Comparison of ENCODE assay signal across 19 cellular contexts in the genomic region with DNA sequence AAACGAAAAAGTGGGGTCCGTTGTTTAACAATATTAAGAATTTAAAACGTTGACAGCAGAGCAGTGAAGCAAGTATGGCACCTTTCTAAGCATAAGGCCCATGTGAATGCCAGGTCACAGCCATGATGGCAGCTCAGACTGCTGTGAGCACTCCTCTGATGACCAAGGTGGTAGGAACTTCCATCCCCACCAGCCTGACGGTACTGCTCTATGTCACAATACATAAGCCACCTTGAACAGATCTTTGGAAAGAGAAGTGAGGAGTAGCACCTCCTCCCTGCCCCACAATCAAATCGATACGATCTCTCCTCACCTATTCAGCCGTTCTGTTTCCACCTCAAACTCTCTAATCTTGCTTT.
DNase-seq lines count a peak whose midpoint lies in the region; ATAC-seq, FAIRE-seq and TF ChIP-seq lines count a peak whose summit lies in the region.
"Had no signal": no experiment of that assay in that cellular context is flagged by ENCODE, and none has a peak within 500 bp of the region (broad histone marks: within the 10 kb centered on the region; RNA-seq: fewer than 3 reads in every experiment).

No MANE protein-coding gene starts in this region.

- no peak overlapping the region for H3K4me2 ChIP-seq in GM23248 (ENCODE audit: unreplicated experiment)
- H3K4me2 ChIP-seq in astrocyte (ENCODE audit: low read length): peak overlapping the region; percentile 52
- no peak overlapping the region for H3K4me2 ChIP-seq in keratinocyte (ENCODE audit: control insufficient read depth, extremely low read depth, insufficient read depth, low read depth, low read length)
- peak overlapping the region; percentile 71 for H3K4me2 ChIP-seq in osteoblast (ENCODE audit: insufficient read depth, low read length)
- H3K4me2 ChIP-seq: BLaER1 treated with 17β-estradiol and CSF1 and Interleukin-3, amounts not matched to agents 10 nM and 100 nM; GM23338 had no signal

- no peaks in the 10 kb centered on the region for H3K9me2 ChIP-seq in GM23248 (ENCODE audit: insufficient read depth)

- H3K27ac Mint-ChIP-seq in astrocyte (ENCODE audit: unreplicated experiment): peak overlapping the region; percentile 81
- H3K27ac Mint-ChIP-seq in activated CD4-positive, alpha-beta T cell treated with anti-CD3 and anti-CD28 coated beads, Interleukin-2, amount 10 ng/mL, durations not matched to agents 24 days and 14 days: no peak overlapping the region
- H3K27ac Mint-ChIP-seq: GM23338 had no signal

- 86 to 87% methylated on average over 7 of the region's 7 CpGs for WGBS in GM23248 (ENCODE audit: low coverage in 1 of 2, low lambda C conversion rate in 2 of 2, missing lambda C conversion rate in 2 of 2), 2 experiments

- in situ Hi-C loops in GM23248 (cut with MboI): no loop called here

- H3K9ac ChIP-seq in GM23248 (no peak overlapping the region), astrocyte (ENCODE audit: low read length) (no peak overlapping the region), keratinocyte (ENCODE audit: control insufficient read depth, extremely low read depth, insufficient read depth, low read length) (no peak overlapping the region)
- H3K9ac ChIP-seq: BLaER1 treated with 17β-estradiol and CSF1 and Interleukin-3, amounts not matched to agents 10 nM and 100 nM had no signal

- no peaks in the 10 kb centered on the region for H3K9me1 ChIP-seq in keratinocyte (ENCODE audit: control insufficient read depth, extremely low read depth, insufficient read depth, low read length)

- no peak for ATAC-seq in GM19023 (IDR thresholded peaks at IDR 0.05; ENCODE audit: unreplicated experiment)
- ATAC-seq in GM21529 (IDR thresholded peaks at IDR 0.05; ENCODE audit: unreplicated experiment): no peak
- ATAC-seq: GM12878, GM23338, HCT116 had no signal

- peaks cover 24% of the 10 kb centered on the region for H3F3A ChIP-seq in GM23248 (ENCODE audit: insufficient read depth)

- no peaks in the 10 kb centered on the region for H3K9me3 ChIP-seq in GM23248 (ENCODE audit: low read depth)
- no peaks in the 10 kb centered on the region for H3K9me3 ChIP-seq in astrocyte (ENCODE audit: insufficient read depth, low read depth, low read length)
- H3K9me3 ChIP-seq in keratinocyte (ENCODE audit: control insufficient read depth, low read depth, low read length): no peaks in the 10 kb centered on the region
- H3K9me3 ChIP-seq in osteoblast (ENCODE audit: low read depth, low read length): no peaks in the 10 kb centered on the region

- H3K4me3 ChIP-seq in GM23248: no peak overlapping the region
- H3K4me3 ChIP-seq in astrocyte (ENCODE audit: insufficient read depth, low read depth, low read length): peak overlapping the region; percentile 14
- H3K4me3 ChIP-seq in keratinocyte (ENCODE audit: control insufficient read depth in 2 of 3, extremely low read depth in 1 of 3, insufficient read depth in 2 of 3, low read depth in 1 of 3, low read length in 3 of 3): no peak overlapping the region
- H3K4me3 ChIP-seq in osteoblast (ENCODE audit: insufficient read depth, low read length): no peak overlapping the region
- H3K4me3 ChIP-seq: BLaER1 treated with 17β-estradiol and CSF1 and Interleukin-3, amounts not matched to agents 10 nM and 100 nM; GM12878; GM23338; MG63 had no signal

- TF ChIP-seq CTCF in astrocyte (IDR thresholded peaks at IDR 0.05; ENCODE audit: insufficient read depth, low read depth, low read length): no peak
- TF ChIP-seq CTCF in keratinocyte (optimal IDR thresholded peaks at IDR 0.05 in 1 of 3, IDR thresholded peaks at IDR 0.05 in 1 of 3, conservative IDR thresholded peaks at IDR 0.05 in 1 of 3; ENCODE audit: extremely low read depth in 1 of 3, insufficient read depth in 2 of 3, low read length in 3 of 3): no peak
- no peak for TF ChIP-seq CTCF in osteoblast (IDR thresholded peaks at IDR 0.05; ENCODE audit: extremely low read depth, low read depth, low read length)

- no peaks in the 10 kb centered on the region for H3K36me3 ChIP-seq in GM23248 (ENCODE audit: low read depth)
- H3K36me3 ChIP-seq in astrocyte (ENCODE audit: insufficient read depth, low read length): no peaks in the 10 kb centered on the region
- H3K36me3 ChIP-seq in keratinocyte (ENCODE audit: control insufficient read depth in 2 of 2, extremely low read depth in 1 of 2, insufficient read depth in 2 of 2, low read length in 2 of 2): peaks cover 16 to 26% of the 10 kb centered on the region in 2 experiments
- H3K36me3 ChIP-seq in osteoblast (ENCODE audit: insufficient read depth, low read length): no peaks in the 10 kb centered on the region
- H3K36me3 ChIP-seq: BLaER1 treated with 17β-estradiol and CSF1 and Interleukin-3, amounts not matched to agents 10 nM and 100 nM; MG63 had no signal

- peaks cover 37% of the 10 kb centered on the region for H3K36me3 Mint-ChIP-seq in astrocyte (ENCODE audit: low read depth, unreplicated experiment)
- peaks cover under 1% of the 10 kb centered on the region for H3K36me3 Mint-ChIP-seq in activated CD4-positive, alpha-beta T cell treated with anti-CD3 and anti-CD28 coated beads, Interleukin-2, amount 10 ng/mL, durations not matched to agents 24 days and 14 days (ENCODE audit: low read depth)

- H4K20me1 ChIP-seq in GM23248 (ENCODE audit: insufficient read depth) (no peaks in the 10 kb centered on the region), astrocyte (ENCODE audit: insufficient read depth, low read length) (peaks cover 3% of the 10 kb centered on the region), keratinocyte (ENCODE audit: control insufficient read depth, extremely low read depth, insufficient read depth, low read length) (no peaks in the 10 kb centered on the region), osteoblast (ENCODE audit: insufficient read depth, low read length) (no peaks in the 10 kb centered on the region)
- H4K20me1 ChIP-seq: BLaER1 treated with 17β-estradiol and CSF1 and Interleukin-3, amounts not matched to agents 10 nM and 100 nM had no signal

- dilution Hi-C loops in keratinocyte (cut with MboI; ENCODE audit: extremely low pct_ligation_motif_present, low sequenced_read_pairs): no loop called here

- no peaks in the 10 kb centered on the region for H3K27me3 Mint-ChIP-seq in astrocyte (ENCODE audit: low read depth, unreplicated experiment)
- H3K27me3 Mint-ChIP-seq in activated CD4-positive, alpha-beta T cell treated with anti-CD3 and anti-CD28 coated beads, Interleukin-2, amount 10 ng/mL, durations not matched to agents 24 days and 14 days: peaks cover 1% of the 10 kb centered on the region

- DNase-seq in GM23248: no peak
- no peak for DNase-seq in astrocyte (ENCODE audit: low read depth)
- no peak for DNase-seq in keratinocyte (ENCODE audit: low read depth, low spot score)
- DNase-seq in osteoblast (ENCODE audit: insufficient read length, low spot score, missing footprints): no peak
- DNase-seq in activated CD4-positive, alpha-beta T cell treated with anti-CD3 and anti-CD28 coated beads, Interleukin-2, amount 10 ng/mL, durations not matched to agents 24 days and 14 days: no peak
- DNase-seq in activated gamma-delta T cell (lab: John Stamatoyannopoulos, UW): no peak
- DNase-seq: GDM1, NCI-H1092 treated with DMSO at 0.1 percent for 48 hours, NCI-H2227 treated with DMSO at 0.1 percent for 48 hours, NCI-H524, Right ventricle myocardium superior had no signal

- H3K4me3 Mint-ChIP-seq in astrocyte (ENCODE audit: unreplicated experiment): peak overlapping the region; percentile 14
- no peak overlapping the region for H3K4me3 Mint-ChIP-seq in activated CD4-positive, alpha-beta T cell treated with anti-CD3 and anti-CD28 coated beads, Interleukin-2, amount 10 ng/mL, durations not matched to agents 24 days and 14 days
- H3K4me3 Mint-ChIP-seq: GM23338 had no signal

- FAIRE-seq in astrocyte (lab: Jason Lieb, UNC) (no peak), keratinocyte (lab: Jason Lieb, UNC) (no peak)
- FAIRE-seq: A204.1, GM12878 had no signal

- intact Hi-C loops in activated CD4-positive, alpha-beta T cell treated with anti-CD3 and anti-CD28 coated beads, Interleukin-2, amount 10 ng/mL, durations not matched to agents 24 days and 14 days (cut with micrococcal nuclease): no loop called here

- H3K27me3 ChIP-seq in GM23248 (replicated peaks; ENCODE audit: insufficient read depth) (no peaks in the 10 kb centered on the region), astrocyte (ENCODE audit: insufficient read depth, low read length) (no peaks in the 10 kb centered on the region), keratinocyte (ENCODE audit: control insufficient read depth, extremely low read depth, insufficient read depth, low read length) (no peaks in the 10 kb centered on the region), osteoblast (ENCODE audit: insufficient read depth, low read length) (no peaks in the 10 kb centered on the region)
- H3K27me3 ChIP-seq: BLaER1 treated with 17β-estradiol and CSF1 and Interleukin-3, amounts not matched to agents 10 nM and 100 nM; MG63 had no signal

- H2AFZ ChIP-seq in GM23248 (no peak overlapping the region), astrocyte (ENCODE audit: low read depth, low read length) (no peak overlapping the region), keratinocyte (ENCODE audit: control insufficient read depth, low read length) (no peak overlapping the region), osteoblast (ENCODE audit: low read length) (no peak overlapping the region)
- H2AFZ ChIP-seq: GM23338 had no signal

- peaks cover 27% of the 10 kb centered on the region for H3K4me1 Mint-ChIP-seq in astrocyte (ENCODE audit: low read depth, unreplicated experiment)
- H3K4me1 Mint-ChIP-seq in activated CD4-positive, alpha-beta T cell treated with anti-CD3 and anti-CD28 coated beads, Interleukin-2, amount 10 ng/mL, durations not matched to agents 24 days and 14 days: no peaks in the 10 kb centered on the region

- H3K9me3 Mint-ChIP-seq in astrocyte (ENCODE audit: unreplicated experiment): peaks cover 8% of the 10 kb centered on the region
- H3K9me3 Mint-ChIP-seq in activated CD4-positive, alpha-beta T cell treated with anti-CD3 and anti-CD28 coated beads, Interleukin-2, amount 10 ng/mL, durations not matched to agents 24 days and 14 days: peaks cover 2% of the 10 kb centered on the region

- H3K27ac ChIP-seq in GM23248 (peak overlapping the region; percentile 69), astrocyte (ENCODE audit: low read depth, low read length) (peak overlapping the region; percentile 63), keratinocyte (ENCODE audit: control insufficient read depth, insufficient read depth, low read length) (peak overlapping the region; percentile 25), osteoblast (ENCODE audit: low read depth, low read length) (peak overlapping the region; percentile 91)
- H3K27ac ChIP-seq: BLaER1 treated with 17β-estradiol and CSF1 and Interleukin-3, amounts not matched to agents 10 nM and 100 nM had no signal

- H3K79me2 ChIP-seq in GM23248 (ENCODE audit: insufficient read depth) (no peaks in the 10 kb centered on the region), astrocyte (ENCODE audit: insufficient read depth, low read length) (no peaks in the 10 kb centered on the region), keratinocyte (ENCODE audit: control insufficient read depth, insufficient read depth, low read length) (no peaks in the 10 kb centered on the region), osteoblast (ENCODE audit: insufficient read depth, low read length) (no peaks in the 10 kb centered on the region)

- H3K4me1 ChIP-seq in GM23248 (ENCODE audit: insufficient read depth) (peaks cover 18% of the 10 kb centered on the region), astrocyte (ENCODE audit: insufficient read depth, low read length) (peaks cover 20% of the 10 kb centered on the region), keratinocyte (ENCODE audit: control insufficient read depth, extremely low read depth, insufficient read depth, low read length) (peaks cover 10% of the 10 kb centered on the region), osteoblast (ENCODE audit: insufficient read depth, low read length) (peaks cover 28% of the 10 kb centered on the region)

Comparison
In these comparisons a context has a peak if more than half of its experiments do, and no peak if none do; other contexts are left out.
1. H3K27ac ChIP-seq: peak in every context shown above with its lines; median percentile 91 in osteoblast; 69 in GM23248; 63 in astrocyte; 25 in keratinocyte.
2. H3K4me2 ChIP-seq: peak in astrocyte (single experiment) and osteoblast (single experiment); none in GM23248 (single experiment) and keratinocyte (single experiment).